Comparison of ENCODE assay signal across 26 cellular contexts in the genomic region with DNA sequence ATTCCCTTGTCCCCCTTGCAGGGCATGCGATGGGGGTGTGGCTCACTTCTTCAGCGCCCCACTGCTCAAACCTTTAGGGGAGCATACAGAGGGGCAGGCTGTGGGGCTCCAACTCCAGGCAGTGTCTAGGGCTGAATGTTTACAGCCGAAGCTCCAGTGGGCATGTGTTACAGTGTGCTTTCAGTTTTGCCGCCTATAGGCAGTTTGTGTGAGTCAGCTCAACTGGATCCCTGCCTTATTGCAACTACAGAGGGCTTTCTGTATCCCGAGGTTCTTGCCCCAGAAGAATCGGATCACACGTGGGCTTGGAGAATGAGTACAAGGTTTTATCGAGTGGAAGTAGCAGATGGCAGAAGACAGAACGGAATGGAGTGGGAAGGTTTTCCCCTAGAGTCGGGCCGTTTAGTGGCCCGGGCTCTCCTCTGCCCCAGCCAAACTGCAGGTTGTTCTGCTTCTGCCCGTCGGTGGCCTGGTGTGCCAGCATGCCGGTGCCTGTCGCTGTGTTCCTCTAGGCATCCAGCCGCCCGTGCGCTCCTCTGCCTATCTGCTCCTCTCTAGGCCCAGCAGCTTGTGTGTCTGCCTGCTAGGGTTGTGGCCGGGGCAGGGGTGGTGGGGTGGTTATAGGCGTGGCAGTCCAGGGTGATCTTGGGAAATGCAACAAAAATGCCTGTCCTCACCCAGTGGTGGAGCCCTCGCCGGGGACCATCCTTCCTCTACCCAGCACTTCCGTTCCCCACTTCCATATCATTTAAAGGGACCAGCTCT.
DNase-seq lines count a peak whose midpoint lies in the region; ATAC-seq and TF ChIP-seq lines count a peak whose summit lies in the region.
"Had no signal": no experiment of that assay in that cellular context is flagged by ENCODE, and none has a peak within 500 bp of the region (broad histone marks: within the 10 kb centered on the region; RNA-seq: fewer than 3 reads in every experiment).

No MANE protein-coding gene starts in this region.

- H3K9me3 ChIP-seq in T-helper 17 cell (ENCODE audit: control insufficient read depth, low read length, poor library complexity, severe bottlenecking) = no peaks in the 10 kb centered on the region
- H3K9me3 ChIP-seq in OCI-LY7 (ENCODE audit: low read length) = no peaks in the 10 kb centered on the region
- H3K9me3 ChIP-seq: ascending aorta, left lung, pancreas, vagina had no signal

- intact Hi-C loops in OCI-LY7 (cut with micrococcal nuclease; ENCODE audit: unreplicated experiment) = no loop called here

- no peak overlapping the region for H3K4me2 ChIP-seq in OCI-LY7 (ENCODE audit: low read length)

- no peaks in the 10 kb centered on the region for H3K79me2 ChIP-seq in OCI-LY7 (ENCODE audit: insufficient read depth, low read depth, low read length)

- H3K36me3 Mint-ChIP-seq in T-helper 17 cell (ENCODE audit: low read depth) = no peaks in the 10 kb centered on the region
- H3K36me3 Mint-ChIP-seq: CD4-positive, CD25-positive, alpha-beta regulatory T cell; IgD-negative memory B cell; immature natural killer cell; natural killer cell treated with Interleukin-12 subunit alpha and Interleukin-12 subunit beta and Interleukin-15 and Interleukin-18, amount 100 ng/mL, for 72 hours had no signal

- POLR2A ChIA-PET in OCI-LY7 (lab: Charles Lee) = no interaction called here

- no peaks in the 10 kb centered on the region for H3K36me3 ChIP-seq in OCI-LY7 (ENCODE audit: insufficient read depth, low read length)
- H3K36me3 ChIP-seq: ascending aorta, left lung, pancreas, vagina had no signal

- H3K27ac Mint-ChIP-seq in T-helper 17 cell = no peak overlapping the region
- H3K27ac Mint-ChIP-seq: activated CD4-positive, alpha-beta T cell treated with anti-CD3 and anti-CD28 coated beads for 36 hours; CD4-positive, CD25-positive, alpha-beta regulatory T cell; IgD-negative memory B cell; immature natural killer cell; natural killer cell treated with Interleukin-12 subunit alpha and Interleukin-12 subunit beta and Interleukin-15 and Interleukin-18, amount 100 ng/mL, for 72 hours had no signal

- H3K9me2 ChIP-seq in OCI-LY7 (ENCODE audit: insufficient read depth, low read length) = no peaks in the 10 kb centered on the region

- BruUV-seq in OCI-LY7 (replicated peaks; lab: Mats Ljungman, UMichigan) = no TSS peak

- no peaks in the 10 kb centered on the region for H3K4me1 Mint-ChIP-seq in T-helper 17 cell
- H3K4me1 Mint-ChIP-seq: activated CD4-positive, alpha-beta T cell treated with anti-CD3 and anti-CD28 coated beads for 36 hours; CD4-positive, CD25-positive, alpha-beta regulatory T cell; central memory CD8-positive, alpha-beta T cell; IgD-negative memory B cell; immature natural killer cell had no signal

- H3K4me3 Mint-ChIP-seq in T-helper 17 cell = no peak overlapping the region
- H3K4me3 Mint-ChIP-seq: activated CD4-positive, alpha-beta T cell treated with anti-CD3 and anti-CD28 coated beads for 36 hours; activated T-cell treated with anti-CD3 and anti-CD28 coated beads, Interleukin-2, amount 50 U/mL, for 4 hours; CD4-positive, CD25-positive, alpha-beta regulatory T cell; central memory CD8-positive, alpha-beta T cell; IgD-negative memory B cell; immature natural killer cell; natural killer cell treated with Interleukin-12 subunit alpha and Interleukin-12 subunit beta and Interleukin-15 and Interleukin-18, amount 100 ng/mL, for 72 hours had no signal

- H4K20me1 ChIP-seq in OCI-LY7 (ENCODE audit: insufficient read depth, low read length) = no peaks in the 10 kb centered on the region

- no peaks in the 10 kb centered on the region for H3K4me1 ChIP-seq in OCI-LY7 (ENCODE audit: insufficient read depth, low read length, poor library complexity, severe bottlenecking)
- H3K4me1 ChIP-seq: ascending aorta, left lung, pancreas, vagina had no signal

- no peak overlapping the region for H3K4me3 ChIP-seq in OCI-LY7 (ENCODE audit: low read depth, low read length, poor library complexity, severe bottlenecking)
- H3K4me3 ChIP-seq: ascending aorta, left lung, pancreas, vagina had no signal

- peaks cover 13% of the 10 kb centered on the region for H3K27me3 Mint-ChIP-seq in T-helper 17 cell
- H3K27me3 Mint-ChIP-seq: CD4-positive, CD25-positive, alpha-beta regulatory T cell; central memory CD8-positive, alpha-beta T cell; IgD-negative memory B cell; natural killer cell treated with Interleukin-12 subunit alpha and Interleukin-12 subunit beta and Interleukin-15 and Interleukin-18, amount 100 ng/mL, for 72 hours had no signal

- no peak for TF ChIP-seq CTCF in OCI-LY7 (conservative IDR thresholded peaks at IDR 0.05; ENCODE audit: low read length)

- ATAC-seq in GM21526 (IDR thresholded peaks at IDR 0.05; ENCODE audit: low FRiP score, unreplicated experiment) (no peak), T-helper 17 cell (no peak)
- ATAC-seq: activated CD4-positive, alpha-beta T cell treated with anti-CD3 and anti-CD28 coated beads for 36 hours; activated T-cell treated with anti-CD3 and anti-CD28 coated beads, Interleukin-2, amount 50 U/mL, for 4 hours; left lung; pancreas; sciatic nerve had no signal

- CTCF ChIA-PET in OCI-LY7 (lab: Charles Lee; ENCODE audit: unreplicated experiment) = no interaction called here

- H2AFZ ChIP-seq in OCI-LY7 (ENCODE audit: low read length) = no peak overlapping the region

- no peak overlapping the region for H3K27ac ChIP-seq in OCI-LY7 (ENCODE audit: low read depth, low read length, poor library complexity, severe bottlenecking)
- H3K27ac ChIP-seq: ascending aorta, left lung, pancreas, vagina had no signal

- DNase-seq in DMS53 (lab: John Stamatoyannopoulos, UW) (peak; percentile 90), LoVo (ENCODE audit: low spot score) (peak; percentile 46), RPMI8226 (peak; percentile 5), pons (ENCODE audit: low spot score) (peak; percentile 24), T-helper 17 cell (no peak), OCI-LY7 (ENCODE audit: low spot score) (no peak)
- DNase-seq: activated CD4-positive, alpha-beta T cell treated with anti-CD3 and anti-CD28 coated beads for 36 hours; activated naive CD4-positive, alpha-beta T cell treated with anti-CD3 and anti-CD28 coated beads, Interleukin-2, amount 50 U/mL, for 16 hours; activated T-cell treated with anti-CD3 and anti-CD28 coated beads, Interleukin-2, amount 50 U/mL, for 4 hours; CD4-positive, CD25-positive, alpha-beta regulatory T cell; DMS79; erythroblast; foreskin fibroblast; immature natural killer cell; left lung; midbrain; NCI-H1436 treated with DMSO at 0.1 percent for 48 hours; NCI-H510A treated with DMSO at 0.1 percent for 48 hours had no signal

Comparison
In these comparisons a context has a peak if more than half of its experiments do, and no peak if none do; other contexts are left out.
1. DNase-seq: peak in DMS53 (single experiment), LoVo (single experiment), RPMI8226 (single experiment) and pons (single experiment); none in T-helper 17 cell (0 of 3) and OCI-LY7 (single experiment).